Comparison of ENCODE assay signal across 1 cellular context in genomic region chr10:5590816-5591215, GRCh38.
TF ChIP-seq lines count a peak whose summit lies in the region.

No MANE protein-coding gene starts in this region.

TF ChIP-seq in WTC11, 78 proteins besides CTCF, POLR2A, EP300 and RAD21:
- TF ChIP-seq PRDM15 (CRISPR knock-in tag; IDR thresholded peaks at IDR 0.05) (peak; percentile 83), ETV6 (CRISPR knock-in tag; IDR thresholded peaks at IDR 0.05) (no peak)
